In the genomic region with DNA sequence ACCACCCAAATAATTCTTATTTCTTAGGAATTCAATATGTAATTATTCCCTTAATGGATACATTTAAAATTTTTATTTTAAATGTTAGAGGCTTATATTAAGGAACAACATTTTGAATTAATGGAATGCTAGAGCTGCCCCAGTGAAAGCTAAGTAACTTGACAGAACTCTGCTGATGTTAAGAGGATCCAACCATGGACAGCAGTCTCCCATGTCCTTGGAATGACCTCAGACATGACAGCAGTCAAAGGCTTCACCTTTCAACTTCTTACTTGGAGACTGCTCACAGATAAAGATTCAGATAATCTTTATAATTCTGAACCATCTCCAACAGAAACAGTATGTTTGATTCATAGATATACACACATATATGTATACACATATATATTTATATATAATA, we compare ENCODE assay signal across 28 cellular contexts. TPM values are rescaled to one million over a fixed set of nuclear protein-coding genes. Genes with fewer than 3 reads are reported as not detected.
"Had no signal": no experiment of that assay in that cellular context is flagged by ENCODE, and none has a peak within 500 bp of the region (broad histone marks: within the 10 kb centered on the region; RNA-seq: fewer than 3 reads in every experiment).

No MANE protein-coding gene starts in this region.

- ATAC-seq: activated T-helper 17 cell treated with anti-CD3 and anti-CD28 coated beads, Interleukin-2, amount 50 U/mL, for 72 hours; T-helper 17 cell had no signal

- H3K4me1 ChIP-seq: SJSA1 had no signal

- H3K9me3 ChIP-seq: Peyer's patch, SJSA1 had no signal

- DNase-seq: activated B cell treated with CpG ODN at 0.5 μM for 24 hours; activated CD4-positive, alpha-beta memory T cell treated with anti-CD3 and anti-CD28 coated beads, Interleukin-2, amount 10 ng/mL, durations not matched to agents 7 days and 5 days; activated CD4-positive, alpha-beta T cell treated with anti-CD3 and anti-CD28 coated beads for 1 hour; activated CD4-positive, alpha-beta T cell treated with anti-CD3 and anti-CD28 coated beads, Interleukin-2, amount 10 ng/mL, durations not matched to agents 24 days and 14 days; activated gamma-delta T cell; activated naive CD4-positive, alpha-beta T cell treated with anti-CD3 and anti-CD28 coated beads for 36 hours; activated T-cell treated with anti-CD3 and anti-CD28 coated beads for 4 hours; activated T-cell treated with anti-CD3 and anti-CD28 coated beads, Interleukin-2, amount 50 U/mL, for 48 hours; amygdala; brain microvascular endothelial cell; cerebellar nuclear complex; Karpas-422; MM.1S; NCI-H146; NCI-H187 treated with DMSO at 0.1 percent for 48 hours; NCI-H2081 treated with DMSO at 0.1 percent for 48 hours; NCI-H446; NCI-H524; NCI-H748 treated with DMSO at 0.1 percent for 48 hours; Peyer's patch; SHP77; T-helper 17 cell; T-helper 9 cell had no signal

- H3K27me3 ChIP-seq: brain microvascular endothelial cell, cardiac muscle cell, Peyer's patch, SJSA1 had no signal

- H3K36me3 ChIP-seq: brain microvascular endothelial cell, cardiac muscle cell, Peyer's patch had no signal

- H3K27ac ChIP-seq: brain microvascular endothelial cell, cardiac muscle cell, Peyer's patch, RWPE1, SJSA1 had no signal

- H3K4me3 ChIP-seq: cardiac muscle cell, Peyer's patch, SJSA1 had no signal

RNA-seq across cellular contexts. Expression of a gene that starts 17.2 kb away (rescaled TPM):
- total RNA-seq: activated CD4-positive, alpha-beta memory T cell treated with anti-CD3 and anti-CD28 coated beads, Interleukin-2, amount 10 ng/mL, durations not matched to agents 7 days and 5 days; activated CD4-positive, alpha-beta T cell treated with anti-CD3 and anti-CD28 coated beads, Interleukin-2, amount 10 ng/mL, durations not matched to agents 24 days and 14 days; activated CD8-positive, alpha-beta memory T cell treated with anti-CD3 and anti-CD28 coated beads for 36 hours; activated T-helper 17 cell treated with anti-CD3 and anti-CD28 coated beads, Interleukin-2, amount 50 U/mL, for 72 hours; T-helper 17 cell had no signal

RNA-seq across cellular contexts. Expression of a gene that starts 46.5 kb away (rescaled TPM):
- total RNA-seq: activated CD4-positive, alpha-beta memory T cell treated with anti-CD3 and anti-CD28 coated beads, Interleukin-2, amount 10 ng/mL, durations not matched to agents 7 days and 5 days; activated CD4-positive, alpha-beta T cell treated with anti-CD3 and anti-CD28 coated beads, Interleukin-2, amount 10 ng/mL, durations not matched to agents 24 days and 14 days; activated CD8-positive, alpha-beta memory T cell treated with anti-CD3 and anti-CD28 coated beads for 36 hours had no signal
- polyA plus RNA-seq: cardiac muscle cell had no signal
